8 cellular contexts compared by ENCODE assay signal in the genomic region with DNA sequence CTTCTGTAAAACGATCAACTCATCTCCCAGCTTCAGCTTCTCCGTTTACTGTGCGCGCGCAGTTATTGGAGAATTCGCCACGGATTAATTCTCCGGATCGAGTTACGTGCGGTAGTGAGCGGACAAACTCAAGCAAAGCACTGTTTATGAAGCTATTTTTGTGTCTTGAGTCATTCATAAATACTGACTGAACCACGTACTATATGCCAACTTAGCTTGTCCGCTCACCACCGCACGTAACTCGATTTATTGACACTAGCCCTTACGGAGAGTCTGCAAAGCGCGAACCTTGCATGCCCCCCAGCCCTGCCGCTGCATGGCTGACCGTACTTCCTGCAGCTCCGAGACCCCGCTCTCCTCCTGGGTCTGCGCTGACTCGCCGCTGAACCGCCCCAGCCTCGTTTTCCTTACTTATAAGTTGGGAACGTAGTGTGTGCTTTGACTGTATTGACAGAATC. TPM values are rescaled to one million over a fixed set of nuclear protein-coding genes. Genes with fewer than 3 reads are reported as not detected.
DNase-seq lines count a peak whose midpoint lies in the region; ATAC-seq and TF ChIP-seq lines count a peak whose summit lies in the region.

No MANE protein-coding gene starts in this region.

- H3K4me3 ChIP-seq in LNCaP clone FGC (ENCODE audit: low read depth, low read length) (peak overlapping the region; percentile 82), fibroblast of the aortic adventitia (ENCODE audit: low read depth, low read length) (peak overlapping the region; percentile 85)

- POLR2A ChIA-PET in GM10248 (lab: Yijun Ruan, JAX) (interaction anchor here (1.2 kb wide), 1 partner anchor 159 kb away, joined by 6 read pairs; no protein-coding TSS in a partner anchor), activated B cell treated with CpG ODN at 0.5 μM for 24 hours (lab: Charles Lee) (interaction anchor here (1.6 to 3.2 kb wide), 6 partner anchors 18 to 856 kb away, joined by 4 to 57 read pairs (median 12); a partner anchor contains a TSS)

- H3K27ac Mint-ChIP-seq in activated B cell treated with CpG ODN at 0.5 μM for 24 hours (peak overlapping the region; percentile 87), neural crest cell (ENCODE audit: unreplicated experiment) (peak overlapping the region; percentile 40)

- peaks cover 5% of the 10 kb centered on the region for H3K36me3 Mint-ChIP-seq in activated B cell treated with CpG ODN at 0.5 μM for 24 hours (ENCODE audit: low read depth)
- peaks cover 6% of the 10 kb centered on the region for H3K36me3 Mint-ChIP-seq in neural crest cell (ENCODE audit: low read depth)

- CTCF ChIA-PET in GM10248 (lab: Yijun Ruan, JAX) (interaction anchor here (0.7 to 2.5 kb wide), 16 partner anchors 10 to 197 kb away, joined by 3 to 17 read pairs (median 3); no protein-coding TSS in a partner anchor), activated B cell treated with CpG ODN at 0.5 μM for 24 hours (lab: Charles Lee) (interaction anchor here (0.7 to 3.5 kb wide), 10 partner anchors 11 to 221 kb away, joined by 3 to 16 read pairs (median 3); a partner anchor contains a TSS)

- DNase-seq in GM10248 (ENCODE audit: extremely low spot score) (peak; percentile 28), LNCaP clone FGC (ENCODE audit: low read depth) (no peak), activated B cell treated with CpG ODN at 0.5 μM for 24 hours (no peak), fibroblast of the aortic adventitia (ENCODE audit: low read depth) (no peak), neural crest cell (ENCODE audit: low read depth, low spot score) (peak; percentile 26), DMS153 (lab: John Stamatoyannopoulos, UW) (no peak)

- TF ChIP-seq CTCF in GM10248 (IDR thresholded peaks at IDR 0.05; ENCODE audit: control extremely low read depth, extremely low read depth, low read depth, missing control alignments) (peak; percentile 6), LNCaP clone FGC (IDR thresholded peaks at IDR 0.05; ENCODE audit: control insufficient read depth, extremely low read depth, insufficient read depth) (no peak), activated B cell treated with CpG ODN at 0.5 μM for 24 hours (IDR thresholded peaks at IDR 0.05) (no peak), fibroblast of the aortic adventitia (IDR thresholded peaks at IDR 0.05; ENCODE audit: insufficient read depth, low read length) (no peak), neural crest cell (conservative IDR thresholded peaks at IDR 0.05) (no peak)

- ATAC-seq in GM21576 (IDR thresholded peaks at IDR 0.05; ENCODE audit: unreplicated experiment) (peak; percentile 24), activated B cell treated with CpG ODN at 0.5 μM for 24 hours (ENCODE audit: low read depth) (peak; percentile 4), HG03139 (IDR thresholded peaks at IDR 0.05; ENCODE audit: unreplicated experiment) (no peak)

- H3K27me3 Mint-ChIP-seq in activated B cell treated with CpG ODN at 0.5 μM for 24 hours, result no peaks in the 10 kb centered on the region
- peaks cover 2% of the 10 kb centered on the region for H3K27me3 Mint-ChIP-seq in neural crest cell (ENCODE audit: low read depth)

- no peaks in the 10 kb centered on the region for H3K9me3 Mint-ChIP-seq in activated B cell treated with CpG ODN at 0.5 μM for 24 hours
- H3K9me3 Mint-ChIP-seq in neural crest cell, result no peaks in the 10 kb centered on the region

- intact Hi-C loops in activated B cell treated with CpG ODN at 0.5 μM for 24 hours (cut with micrococcal nuclease), result loop anchor here (1.0 to 10.0 kb wide), 5 partner anchors 18 to 868 kb away; a partner anchor contains a TSS

- H3K4me1 Mint-ChIP-seq in activated B cell treated with CpG ODN at 0.5 μM for 24 hours (peaks cover 43% of the 10 kb centered on the region), neural crest cell (peaks cover 40% of the 10 kb centered on the region)

- H3K4me3 Mint-ChIP-seq in activated B cell treated with CpG ODN at 0.5 μM for 24 hours (peak overlapping the region; percentile 93), neural crest cell (peak overlapping the region; percentile 99)

RNA-seq across cellular contexts. Expression of a gene that starts 0.8 kb away (rescaled TPM):
- total RNA-seq in activated B cell treated with CpG ODN at 0.5 μM for 24 hours (47.3 and 55.7 TPM in 2 replicates), fibroblast of the aortic adventitia (ENCODE audit: low replicate concordance) (16.9 and 47.2 TPM in 2 replicates), neural crest cell (84.6 and 85.5 TPM in 2 replicates)

RNA-seq across cellular contexts. Expression of a gene that starts 18.1 kb away (rescaled TPM):
- 1.5 and 1.8 TPM in 2 replicates for total RNA-seq in activated B cell treated with CpG ODN at 0.5 μM for 24 hours
- total RNA-seq in fibroblast of the aortic adventitia (ENCODE audit: low replicate concordance), result 1.8 and 3.3 TPM in 2 replicates
- 0.36 and 0.47 TPM in 2 replicates for total RNA-seq in neural crest cell

Comparison
In these comparisons a context has a peak if more than half of its experiments do, and no peak if none do; other contexts are left out.
1. DNase-seq: peak in GM10248 (single experiment) and neural crest cell (single experiment); none in LNCaP clone FGC (single experiment), activated B cell treated with CpG ODN at 0.5 μM for 24 hours (single experiment), fibroblast of the aortic adventitia (single experiment) and DMS153 (single experiment).